In genomic region chr5:70469937-70470509, GRCh38 we compare ENCODE assay signal across 6 cellular contexts.
A peak's percentile ranks its signal among the peaks of the same experiment; 100 is the strongest.
DNase-seq lines count a peak whose midpoint lies in the region; ATAC-seq and TF ChIP-seq lines count a peak whose summit lies in the region.
"Not testable (repeated sequence)": the region's sequence is repeated elsewhere in the genome, so short reads cannot be mapped to it uniquely, and the experiment has no call there.

No MANE protein-coding gene starts in this region.

- H3K9me3 ChIP-seq in Panc1 (ENCODE audit: control insufficient read depth, insufficient read depth, low read depth, low read length); upper lobe of right lung: not testable (repeated sequence)

- not testable (repeated sequence) for H3K27ac Mint-ChIP-seq in GM23338, WTC11, natural killer cell

- not testable (repeated sequence) for BruUV-seq in Panc1 (replicated peaks; lab: Mats Ljungman, UMichigan)

- H3K9me2 ChIP-seq in GM23338 (ENCODE audit: insufficient read depth) = not testable (repeated sequence)

- not testable (repeated sequence) for DNase-seq in GM23338 (ENCODE audit: low spot score); Panc1 (ENCODE audit: low read depth, low spot score); WTC11 (ENCODE audit: low spot score); foreskin keratinocyte; natural killer cell; upper lobe of right lung

- not testable (repeated sequence) for H3K36me3 Mint-ChIP-seq in GM23338 (ENCODE audit: low read depth); WTC11; natural killer cell

- not testable (repeated sequence) for H3K4me3 ChIP-seq in GM23338; Panc1 (ENCODE audit: low read depth in 2 of 2, low read length in 2 of 2); upper lobe of right lung

- in situ Hi-C loops in Panc1 (cut with HindIII; ENCODE audit: low pct_unique_long_range_greater_than_20kb, low sequenced_read_pairs) = not testable (repeated sequence)

- not testable (repeated sequence) for H3K27me3 Mint-ChIP-seq in GM23338 (ENCODE audit: insufficient read depth, low read depth, poor library complexity); WTC11 (ENCODE audit: low read depth); natural killer cell (ENCODE audit: low read depth in 2 of 2)

- H3K4me2 ChIP-seq in GM23338 = not testable (repeated sequence)

- CTCF ChIA-PET in Panc1 (lab: Charles Lee); WTC11 (lab: Charles Lee): not testable (repeated sequence)

- not testable (repeated sequence) for H2AFZ ChIP-seq in GM23338

- H3K4me3 Mint-ChIP-seq in GM23338, WTC11, natural killer cell: not testable (repeated sequence)

- H3K79me2 ChIP-seq in GM23338 (replicated peaks; ENCODE audit: insufficient read depth) = not testable (repeated sequence)

- not testable (repeated sequence) for H3F3A ChIP-seq in GM23338 (replicated peaks; ENCODE audit: low read depth)

- not testable (repeated sequence) for H3K4me1 Mint-ChIP-seq in GM23338, WTC11, natural killer cell

- H3K36me3 ChIP-seq in GM23338 (ENCODE audit: insufficient read depth); Panc1 (ENCODE audit: control insufficient read depth, insufficient read depth, low read length); upper lobe of right lung: not testable (repeated sequence)

- not testable (repeated sequence) for TF ChIP-seq CTCF in GM23338 (conservative IDR thresholded peaks at IDR 0.05; ENCODE audit: low read depth in 2 of 2); Panc1 (IDR thresholded peaks at IDR 0.05); WTC11 (IDR thresholded peaks at IDR 0.05); foreskin keratinocyte (conservative IDR thresholded peaks at IDR 0.05); natural killer cell (IDR thresholded peaks at IDR 0.05); upper lobe of right lung (IDR thresholded peaks at IDR 0.05)

- not testable (repeated sequence) for H4K20me1 ChIP-seq in GM23338 (replicated peaks; ENCODE audit: insufficient read depth)

- ATAC-seq in GM23338 = peak; percentile 52
- peak; percentile 70 for ATAC-seq in Panc1
- 0 out of 2 replicates have a peak, but pooled peaks have one; percentile 24 for ATAC-seq in WTC11
- peak; percentile 18 for ATAC-seq in foreskin keratinocyte
- ATAC-seq in natural killer cell = peak; percentile 14 to 54 (median 44)
- ATAC-seq in upper lobe of right lung = peak; percentile 36

- intact Hi-C loops in Panc1 (cut with micrococcal nuclease; ENCODE audit: unreplicated experiment); natural killer cell (cut with micrococcal nuclease); upper lobe of right lung (cut with DNase I): not testable (repeated sequence)

- not testable (repeated sequence) for H3K27ac ChIP-seq in GM23338 (ENCODE audit: low read depth); Panc1 (ENCODE audit: low read length); foreskin keratinocyte; upper lobe of right lung

- H3K9me3 Mint-ChIP-seq in GM23338, WTC11, natural killer cell: not testable (repeated sequence)

- not testable (repeated sequence) for H3K4me1 ChIP-seq in GM23338 (ENCODE audit: insufficient read depth); Panc1 (ENCODE audit: control insufficient read depth, insufficient read depth, low read length); foreskin keratinocyte; upper lobe of right lung

- POLR2A ChIA-PET in Panc1 (lab: Charles Lee); WTC11 (lab: Charles Lee): not testable (repeated sequence)

- not testable (repeated sequence) for H3K27me3 ChIP-seq in GM23338 (ENCODE audit: insufficient read depth); Panc1 (ENCODE audit: control insufficient read depth, insufficient read depth, low read length); foreskin keratinocyte; upper lobe of right lung

Comparison
In these comparisons a context has a peak if more than half of its experiments do, and no peak if none do; other contexts are left out.
1. ATAC-seq: peak in every context shown above with its lines; median percentile 70 in Panc1; 52 in GM23338; 44 in natural killer cell; 36 in upper lobe of right lung; 24 in WTC11; 18 in foreskin keratinocyte.